Comparison of ENCODE assay signal across 18 cellular contexts in genomic region chr6:20686142-20686541, GRCh38.
DNase-seq lines count a peak whose midpoint lies in the region; ATAC-seq and TF ChIP-seq lines count a peak whose summit lies in the region.
"Had no signal": no experiment of that assay in that cellular context is flagged by ENCODE, and none has a peak within 500 bp of the region (broad histone marks: within the 10 kb centered on the region; RNA-seq: fewer than 3 reads in every experiment).

No MANE protein-coding gene starts in this region.

- no peak for TF ChIP-seq EP300 in ovary (IDR thresholded peaks at IDR 0.05)

- no peaks in the 10 kb centered on the region for H3K27me3 ChIP-seq in endodermal cell (ENCODE audit: control insufficient read depth, insufficient read depth, low read length, poor library complexity, severe bottlenecking)
- no peaks in the 10 kb centered on the region for H3K27me3 ChIP-seq in mammary epithelial cell (ENCODE audit: insufficient read depth, low read length)
- no peaks in the 10 kb centered on the region for H3K27me3 ChIP-seq in ovary
- H3K27me3 ChIP-seq: upper lobe of right lung had no signal

- no peak for ATAC-seq in HG02973 (IDR thresholded peaks at IDR 0.05; ENCODE audit: unreplicated experiment)
- ATAC-seq in HG03108 (IDR thresholded peaks at IDR 0.05; ENCODE audit: unreplicated experiment), result no peak
- ATAC-seq: activated T-cell treated with anti-CD3 and anti-CD28 coated beads, Interleukin-2, amount 50 U/mL, for 4 hours; left lobe of liver; stimulated activated naive CD8-positive, alpha-beta T cell treated with anti-CD3 and anti-CD28 coated beads, Interleukin-15, Interleukin-2, amounts not matched to agents 100 U/mL and 50 U/mL, for 24 hours; upper lobe of right lung had no signal

- CTCF ChIA-PET in mammary epithelial cell (lab: Charles Lee; ENCODE audit: low non-redundant PET), result no interaction called here

- H3K4me1 Mint-ChIP-seq in endodermal cell, result peaks cover 29% of the 10 kb centered on the region

- peaks cover 7% of the 10 kb centered on the region for H3K4me1 ChIP-seq in endodermal cell (ENCODE audit: control insufficient read depth, insufficient read depth, low read length)
- H3K4me1 ChIP-seq in mammary epithelial cell (ENCODE audit: insufficient read depth, low read length), result peaks cover 8% of the 10 kb centered on the region
- no peaks in the 10 kb centered on the region for H3K4me1 ChIP-seq in ovary (ENCODE audit: insufficient read depth)

- H3K27ac ChIP-seq in endodermal cell (ENCODE audit: low read depth, low read length) (no peak overlapping the region), mammary epithelial cell (ENCODE audit: insufficient read depth, low read depth, low read length) (no peak overlapping the region), ovary (no peak overlapping the region)
- H3K27ac ChIP-seq: upper lobe of right lung had no signal

- no peak overlapping the region for H3K4me2 ChIP-seq in mammary epithelial cell (ENCODE audit: insufficient read depth, low read depth, low read length)

- H3K4me3 Mint-ChIP-seq in endodermal cell, result no peak overlapping the region
- H3K4me3 Mint-ChIP-seq: activated naive CD8-positive, alpha-beta T cell; activated T-cell treated with anti-CD3 and anti-CD28 coated beads, Interleukin-2, amount 50 U/mL, for 4 hours; CD4-positive, alpha-beta memory T cell had no signal

- H3K9ac ChIP-seq in endodermal cell (ENCODE audit: extremely low read depth, low read length, poor library complexity, severe bottlenecking) (no peak overlapping the region), mammary epithelial cell (ENCODE audit: insufficient read depth, low read length) (no peak overlapping the region)

- peak; percentile 49 for TF ChIP-seq CTCF in endodermal cell (conservative IDR thresholded peaks at IDR 0.05)
- TF ChIP-seq CTCF in mammary epithelial cell (conservative IDR thresholded peaks at IDR 0.05 in 1 of 2, IDR thresholded peaks at IDR 0.05 in 1 of 2; ENCODE audit: extremely low read depth in 1 of 2, insufficient read depth in 1 of 2, low read depth in 1 of 2, low read length in 2 of 2), result no peak
- no peak for TF ChIP-seq CTCF in ovary (IDR thresholded peaks at IDR 0.05)

- DNase-seq in DMS 273 (lab: John Stamatoyannopoulos, UW; ENCODE audit: unreplicated experiment), result peak; percentile 96
- DNase-seq in NCI-H1436 (lab: John Stamatoyannopoulos, UW), result peak; percentile 74
- peak; percentile 98 for DNase-seq in NCI-H69 (lab: John Stamatoyannopoulos, UW)
- DNase-seq in endodermal cell, result peak; percentile 82
- no peak for DNase-seq in mammary epithelial cell
- no peak for DNase-seq in ovary
- DNase-seq: ACHN; activated CD4-positive, alpha-beta T cell treated with anti-CD3 and anti-CD28 coated beads, Interleukin-2, amount 50 U/mL, for 4 hours; activated T-cell treated with anti-CD3 and anti-CD28 coated beads, Interleukin-2, amount 50 U/mL, for 4 hours; CD4-positive, alpha-beta memory T cell; hippocampal formation; stimulated activated naive CD8-positive, alpha-beta T cell treated with anti-CD3 and anti-CD28 coated beads, Interleukin-15, Interleukin-2, amounts not matched to agents 100 U/mL and 50 U/mL, for 24 hours; upper lobe of right lung had no signal

- TF ChIP-seq POLR2A in ovary (IDR thresholded peaks at IDR 0.05), result no peak

- in situ Hi-C loops in mammary epithelial cell (cut with MboI; ENCODE audit: low sequenced_read_pairs in 2 of 2), result no loop called here

- no peak overlapping the region for H2AFZ ChIP-seq in mammary epithelial cell (ENCODE audit: low read depth, low read length)

- intact Hi-C loops in mammary epithelial cell (cut with micrococcal nuclease), result no loop called here
- intact Hi-C loops in ovary (cut with DNase I), result no loop called here

- dilution Hi-C loops in mammary epithelial cell (cut with HindIII; ENCODE audit: low sequenced_read_pairs), result no loop called here

- no TSS peak for BruUV-seq in mammary epithelial cell (replicated peaks; lab: Mats Ljungman, UMichigan)

- 50 to 64% methylated on average over 2 to 5 of the region's 6 CpGs for WGBS in endodermal cell (ENCODE audit: insufficient coverage in 1 of 2, insufficient read length in 1 of 2), 2 experiments
- WGBS in mammary epithelial cell (ENCODE audit: low coverage, missing lambda C conversion rate), result 97% methylated on average over 6 of the region's 6 CpGs
- WGBS in ovary, 3 donors, result 98 to 99% (median 98%) methylated on average over 6 of the region's 6 CpGs

- no peak overlapping the region for H3K27ac Mint-ChIP-seq in endodermal cell
- H3K27ac Mint-ChIP-seq: activated naive CD8-positive, alpha-beta T cell; CD4-positive, alpha-beta memory T cell had no signal

- H3K9me3 Mint-ChIP-seq in endodermal cell, result peaks cover 4% of the 10 kb centered on the region
- H3K9me3 Mint-ChIP-seq: activated T-cell treated with anti-CD3 and anti-CD28 coated beads, Interleukin-2, amount 50 U/mL, for 4 hours; IgD-negative memory B cell had no signal

- no peak overlapping the region for H3K4me3 ChIP-seq in endodermal cell (ENCODE audit: low read length)
- no peak overlapping the region for H3K4me3 ChIP-seq in mammary epithelial cell (replicated peaks in 1 of 3; ENCODE audit: insufficient read depth in 1 of 3, low read depth in 2 of 3, low read length in 3 of 3)
- no peak overlapping the region for H3K4me3 ChIP-seq in ovary
- H3K4me3 ChIP-seq: upper lobe of right lung had no signal

- no peaks in the 10 kb centered on the region for H3K27me3 Mint-ChIP-seq in endodermal cell (ENCODE audit: insufficient read depth)
- H3K27me3 Mint-ChIP-seq: activated naive CD8-positive, alpha-beta T cell; CD4-positive, alpha-beta memory T cell; IgD-negative memory B cell had no signal

- H3K36me3 Mint-ChIP-seq in endodermal cell (ENCODE audit: low read depth), result peaks cover 4% of the 10 kb centered on the region

- H3K36me3 ChIP-seq in endodermal cell (ENCODE audit: control insufficient read depth, insufficient read depth, low read length) (no peaks in the 10 kb centered on the region), mammary epithelial cell (ENCODE audit: insufficient read depth, low read length) (no peaks in the 10 kb centered on the region), ovary (no peaks in the 10 kb centered on the region)
- H3K36me3 ChIP-seq: upper lobe of right lung had no signal

- peaks cover 12% of the 10 kb centered on the region for H3K79me2 ChIP-seq in mammary epithelial cell (ENCODE audit: insufficient read depth, low read length)

- H3K9me3 ChIP-seq in endodermal cell (ENCODE audit: control insufficient read depth, low read length) (no peaks in the 10 kb centered on the region), mammary epithelial cell (replicated peaks; ENCODE audit: insufficient read depth, low read length) (no peaks in the 10 kb centered on the region), ovary (no peaks in the 10 kb centered on the region)
- H3K9me3 ChIP-seq: upper lobe of right lung had no signal

- H4K20me1 ChIP-seq in mammary epithelial cell (ENCODE audit: insufficient read depth, low read length), result no peaks in the 10 kb centered on the region

Comparison
In these comparisons a context has a peak if more than half of its experiments do, and no peak if none do; other contexts are left out.
1. DNase-seq: peak in DMS 273 (single experiment), NCI-H1436 (single experiment), NCI-H69 (single experiment) and endodermal cell (single experiment); none in mammary epithelial cell (single experiment) and ovary (0 of 5).